In the genomic region with DNA sequence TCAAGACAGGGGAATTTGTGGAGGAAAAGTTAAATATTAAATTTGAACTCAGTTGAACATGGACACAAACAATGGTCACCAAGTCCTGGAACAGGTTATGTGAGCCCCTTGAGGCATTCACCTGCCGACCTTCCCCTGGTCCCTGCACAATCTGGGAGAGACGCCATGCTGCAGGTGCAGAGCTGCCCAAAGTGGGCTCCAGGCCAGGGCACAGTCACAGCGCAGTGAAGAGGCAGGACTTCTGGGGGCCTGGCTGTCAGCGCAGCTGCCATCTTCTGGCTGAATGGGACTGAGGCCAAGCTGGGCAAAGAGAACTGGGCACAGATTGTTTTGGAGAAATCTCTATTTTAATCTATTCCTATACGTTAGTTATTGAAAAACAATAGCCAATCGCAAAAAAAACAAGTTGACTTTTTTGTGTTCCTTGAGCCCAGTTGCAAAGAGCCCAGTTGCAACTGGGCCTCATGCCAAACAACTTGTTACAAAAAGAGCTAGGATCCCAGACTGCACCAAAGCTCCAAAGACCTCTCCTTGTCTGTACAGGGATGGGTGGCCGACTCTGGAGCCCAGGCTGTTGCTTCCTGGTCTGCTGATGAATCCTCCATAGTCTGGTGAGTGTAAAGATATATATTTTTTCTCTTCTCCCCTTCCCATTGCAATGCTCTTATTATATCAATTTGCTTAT, we compare ENCODE assay signal across 21 cellular contexts. TPM values are rescaled to one million over a fixed set of nuclear protein-coding genes. Genes with fewer than 3 reads are reported as not detected.
DNase-seq lines count a peak whose midpoint lies in the region; ATAC-seq, FAIRE-seq and TF ChIP-seq lines count a peak whose summit lies in the region.
"Had no signal": no experiment of that assay in that cellular context is flagged by ENCODE, and none has a peak within 500 bp of the region (broad histone marks: within the 10 kb centered on the region; RNA-seq: fewer than 3 reads in every experiment).

No MANE protein-coding gene starts in this region.

- peaks cover 0 to 95% (median 40%) of the 10 kb centered on the region in 11 donors for H3K9me3 Mint-ChIP-seq in naive thymus-derived CD4-positive, alpha-beta T cell
- H3K9me3 Mint-ChIP-seq: endodermal cell had no signal

- H3K27me3 Mint-ChIP-seq in naive thymus-derived CD4-positive, alpha-beta T cell = no peaks in the 10 kb centered on the region
- H3K27me3 Mint-ChIP-seq: activated B cell treated with CpG ODN at 0.5 μM for 24 hours had no signal

- H3K4me2 ChIP-seq in HepG2 (ENCODE audit: low read depth, low read length) = peak overlapping the region; percentile 57

- H3K27ac ChIP-seq in HepG2 (ENCODE audit: extremely low read length, insufficient read depth, low read length) = peak overlapping the region; percentile 40
- H3K27ac ChIP-seq in right lobe of liver = no peak overlapping the region
- H3K27ac ChIP-seq in naive thymus-derived CD4-positive, alpha-beta T cell (ENCODE audit: low read depth, low read length) = no peak overlapping the region
- no peak overlapping the region for H3K27ac ChIP-seq in breast epithelium

- no peak overlapping the region for H3K9ac ChIP-seq in HepG2 (ENCODE audit: insufficient read depth, low read depth, low read length)

- H3K27ac Mint-ChIP-seq in naive thymus-derived CD4-positive, alpha-beta T cell = peak overlapping the region in 1 of 9 donors; percentile 0
- H3K27ac Mint-ChIP-seq: activated CD8-positive, alpha-beta T cell treated with anti-CD3 and anti-CD28 coated beads, Interleukin-2, amount 10 ng/mL, durations not matched to agents 7 days and 5 days; activated naive CD4-positive, alpha-beta T cell treated with anti-CD3 and anti-CD28 coated beads, Interleukin-2, amount 50 U/mL, for 72 hours; CD8-positive, alpha-beta T cell; endodermal cell had no signal

- TF ChIP-seq EP300 in HepG2 (IDR thresholded peaks at IDR 0.05; ENCODE audit: low read depth in 2 of 2, low read length in 2 of 2) (no peak), HepG2 (CRISPR knock-in tag; IDR thresholded peaks at IDR 0.05; ENCODE audit: borderline replicate concordance) (no peak)

- H3K27me3 ChIP-seq in HepG2 (ENCODE audit: control insufficient read depth in 1 of 2, insufficient read depth in 2 of 2, low read length in 2 of 2) (no peaks in the 10 kb centered on the region), right lobe of liver (no peaks in the 10 kb centered on the region), breast epithelium (no peaks in the 10 kb centered on the region)
- no peaks in the 10 kb centered on the region for H3K27me3 ChIP-seq in naive thymus-derived CD4-positive, alpha-beta T cell (ENCODE audit: control insufficient read depth in 2 of 2, insufficient read depth in 2 of 2, low read length in 2 of 2)
- H3K27me3 ChIP-seq: uterus had no signal

- H3K9me3 ChIP-seq in HepG2 (ENCODE audit: low read length) (peaks cover 51% of the 10 kb centered on the region), right lobe of liver (no peaks in the 10 kb centered on the region), breast epithelium (peaks cover 0 to 8% of the 10 kb centered on the region in 2 donors)
- peaks cover 0 to 25% (median 0%) of the 10 kb centered on the region in 3 experiments for H3K9me3 ChIP-seq in naive thymus-derived CD4-positive, alpha-beta T cell (ENCODE audit: control insufficient read depth in 2 of 3, low read length in 3 of 3)
- H3K9me3 ChIP-seq: uterus had no signal

- H3K4me1 ChIP-seq in HepG2 (ENCODE audit: insufficient read depth, low read length) = peaks cover 60% of the 10 kb centered on the region
- peaks cover 0 to 4% (median 0%) of the 10 kb centered on the region in 4 donors for H3K4me1 ChIP-seq in right lobe of liver
- peaks cover 0 to 6% of the 10 kb centered on the region in 2 donors for H3K4me1 ChIP-seq in naive thymus-derived CD4-positive, alpha-beta T cell (ENCODE audit: control insufficient read depth in 2 of 2, insufficient read depth in 2 of 2, low read length in 2 of 2)
- H3K4me1 ChIP-seq in breast epithelium = peaks cover 0 to 3% of the 10 kb centered on the region in 2 donors

- CTCF ChIA-PET in HepG2 (lab: Yijun Ruan, JAX; ENCODE audit: low intra/inter-chr PET ratio, low total read pairs) = no interaction called here
- CTCF ChIA-PET in naive thymus-derived CD4-positive, alpha-beta T cell (lab: Charles Lee) = no interaction called here

- 34% methylated on average over 4 of the region's 7 CpGs for WGBS in HepG2 (ENCODE audit: low lambda C conversion rate)
- WGBS in right lobe of liver (ENCODE audit: insufficient coverage, low coverage, low lambda C conversion rate, missing lambda C conversion rate) = 79% methylated on average over 5 of the region's 7 CpGs

- H3K36me3 ChIP-seq in HepG2 (replicated peaks in 1 of 2; ENCODE audit: control insufficient read depth in 1 of 2, insufficient read depth in 2 of 2, low read length in 2 of 2) = no peaks in the 10 kb centered on the region
- no peaks in the 10 kb centered on the region for H3K36me3 ChIP-seq in right lobe of liver
- H3K36me3 ChIP-seq in naive thymus-derived CD4-positive, alpha-beta T cell (ENCODE audit: control insufficient read depth in 2 of 3, insufficient read depth in 3 of 3, low read length in 3 of 3) = peaks cover 0 to 26% (median 0%) of the 10 kb centered on the region in 3 experiments
- H3K36me3 ChIP-seq in breast epithelium = no peaks in the 10 kb centered on the region
- H3K36me3 ChIP-seq: uterus had no signal

- H3K4me3 Mint-ChIP-seq in naive thymus-derived CD4-positive, alpha-beta T cell = peak overlapping the region in 5 of 10 donors; percentile 2 to 62 (median 45)
- H3K4me3 Mint-ChIP-seq: activated B cell treated with CpG ODN at 0.5 μM for 24 hours; activated CD8-positive, alpha-beta T cell treated with anti-CD3 and anti-CD28 coated beads, Interleukin-2, amount 10 ng/mL, durations not matched to agents 7 days and 5 days; CD8-positive, alpha-beta T cell; endodermal cell had no signal

- intact Hi-C loops in HepG2 (cut with micrococcal nuclease; ENCODE audit: unreplicated experiment) = no loop called here
- intact Hi-C loops in right lobe of liver (cut with DNase I) = no loop called here
- intact Hi-C loops in naive thymus-derived CD4-positive, alpha-beta T cell (cut with micrococcal nuclease) = loop anchor here in 1 of 2 donors (5.0 to 10.0 kb wide), 2 partner anchors 420 to 1172 kb away; partner anchors contain the start of genes ZNF43 and ZNF714
- intact Hi-C loops in breast epithelium (cut with DNase I; ENCODE audit: low total_unique reads) = loop anchor here (10.0 kb wide), 1 partner anchor 1848 kb away; no protein-coding TSS in a partner anchor

- TF ChIP-seq CTCF in HepG2 (CRISPR knock-in tag; IDR thresholded peaks at IDR 0.05) (no peak), right lobe of liver (IDR thresholded peaks at IDR 0.05) (no peak), breast epithelium (IDR thresholded peaks at IDR 0.05) (no peak)

- peaks cover 27% of the 10 kb centered on the region for H3K79me2 ChIP-seq in HepG2 (ENCODE audit: insufficient read depth, low read length)

- TF ChIP-seq POLR2A in HepG2 (IDR thresholded peaks at IDR 0.05; ENCODE audit: insufficient read depth in 1 of 2, low read depth in 2 of 2, low read length in 2 of 2) (no peak), right lobe of liver (IDR thresholded peaks at IDR 0.05) (no peak), breast epithelium (IDR thresholded peaks at IDR 0.05) (no peak)

- H4K20me1 ChIP-seq in HepG2 (ENCODE audit: insufficient read depth, low read length) = no peaks in the 10 kb centered on the region

- peaks cover 0 to 46% (median 41%) of the 10 kb centered on the region in 7 donors for H3K4me1 Mint-ChIP-seq in naive thymus-derived CD4-positive, alpha-beta T cell

- DNase-seq in HepG2 (ENCODE audit: low spot score) (no peak), right lobe of liver (no peak), SHP77 (lab: John Stamatoyannopoulos, UW) (peak; percentile 54 to 69), breast epithelium (ENCODE audit: low spot score in 2 of 2) (no peak), SIG-M5 (lab: John Stamatoyannopoulos, UW) (no peak)
- no peak for DNase-seq in naive thymus-derived CD4-positive, alpha-beta T cell
- DNase-seq: activated B cell treated with CpG ODN at 0.5 μM for 24 hours; activated CD8-positive, alpha-beta T cell treated with anti-CD3 and anti-CD28 coated beads, Interleukin-2, amount 10 ng/mL, durations not matched to agents 7 days and 5 days; activated T-cell treated with anti-CD3 and anti-CD28 coated beads, Interleukin-2, amount 50 U/mL, for 48 hours; CD8-positive, alpha-beta T cell; endodermal cell; KBM-7; left ventricle myocardium superior; MV-4-11; NCI-H526; stimulated activated CD4-positive, alpha-beta T cell treated with anti-CD3 and anti-CD28 coated beads, Interleukin-2, amount 100 ng/mL, for 48 hours; uterus had no signal

- H3K4me3 ChIP-seq in HepG2 (replicated peaks in 1 of 3; ENCODE audit: insufficient read depth in 1 of 3, low read depth in 2 of 3, low read length in 3 of 3) (peak overlapping the region in 1 of 3 experiments; percentile 18; a peak in 3 of 6 replicates), right lobe of liver (no peak overlapping the region), breast epithelium (no peak overlapping the region)
- peak overlapping the region; percentile 2 for H3K4me3 ChIP-seq in naive thymus-derived CD4-positive, alpha-beta T cell (ENCODE audit: low read length)

- POLR2A ChIA-PET in HepG2 (lab: Yijun Ruan, JAX) = interaction anchor here (1.1 to 1.2 kb wide), 2 partner anchors 113 to 358 kb away, joined by 4 read pairs; partner anchors contain the start of genes ZNF430 and ZNF66
- POLR2A ChIA-PET in naive thymus-derived CD4-positive, alpha-beta T cell (lab: Charles Lee) = interaction anchor here (0.6 to 1.6 kb wide), 3 partner anchors 114 to 1173 kb away, joined by 3 to 5 read pairs (median 3); partner anchors contain the start of genes ZNF43, ZNF431 and ZNF66

- H2AFZ ChIP-seq in HepG2 (ENCODE audit: low read length) = no peak overlapping the region

- TF ChIP-seq RAD21 in HepG2 (CRISPR knock-in tag; IDR thresholded peaks at IDR 0.05) = no peak

- in situ Hi-C loops in HepG2 (cut with HindIII; ENCODE audit: extremely low pct_ligation_motif_present, low pct_unique_long_range_greater_than_20kb) = no loop called here

- no TSS peak for BruUV-seq in HepG2 (replicated peaks; lab: Mats Ljungman, UMichigan)

- H3K36me3 Mint-ChIP-seq in naive thymus-derived CD4-positive, alpha-beta T cell = peaks cover 8 to 37% (median 31%) of the 10 kb centered on the region in 5 donors

- no peak for FAIRE-seq in HepG2 (lab: Jason Lieb, UNC)
- FAIRE-seq: astrocyte had no signal

- ATAC-seq in HepG2 = no peak
- ATAC-seq in right lobe of liver = no peak
- no peak for ATAC-seq in naive thymus-derived CD4-positive, alpha-beta T cell
- no peak for ATAC-seq in GM18873 (IDR thresholded peaks at IDR 0.05; ENCODE audit: low FRiP score, unreplicated experiment)
- ATAC-seq in HG03442 (IDR thresholded peaks at IDR 0.05; ENCODE audit: unreplicated experiment) = no peak
- ATAC-seq: activated CD8-positive, alpha-beta T cell treated with anti-CD3 and anti-CD28 coated beads, Interleukin-2, amount 10 ng/mL, durations not matched to agents 7 days and 5 days; activated naive CD4-positive, alpha-beta T cell treated with anti-CD3 and anti-CD28 coated beads, Interleukin-2, amount 50 U/mL, for 72 hours; CD8-positive, alpha-beta T cell; left ventricle myocardium superior had no signal

RNA-seq across cellular contexts. Expression of gene ZNF626, which starts 1.2 kb away (rescaled TPM):
- total RNA-seq in HepG2 (2016; rRNA removed; fragmentation: Illumina TruSeq; extraction: Trizol) (4.1 and 4.9 TPM in 2 replicates), right lobe of liver (1 to 10 TPM; 2.1 to 4.9 (median 3.0) TPM), breast epithelium (10 to 100 TPM; 14.7 to 40.0 (median 21.0) TPM)
- total RNA-seq in HepG2 (2016; cell fraction: cytosol; rRNA removed; fragmentation: Illumina TruSeq; extraction: Trizol; ENCODE audit: low read depth) = 0.71 and 0.88 TPM in 2 replicates
- total RNA-seq in HepG2 (2016; cell fraction: insoluble cytoplasmic fraction; rRNA removed; fragmentation: Illumina TruSeq; extraction: Trizol) = 3.9 and 5.5 TPM in 2 replicates
- 1.7 and 1.8 TPM in 2 replicates for total RNA-seq in HepG2 (2016; cell fraction: membrane; rRNA removed; fragmentation: Illumina TruSeq; extraction: Trizol)
- total RNA-seq in HepG2 (2016; cell fraction: nucleus; rRNA removed; fragmentation: Illumina TruSeq; extraction: Trizol) = 4.8 and 5.6 TPM in 2 replicates
- 3.5 and 3.6 TPM in 2 replicates for polyA plus RNA-seq in HepG2 (2011; rRNA removed)
- polyA plus RNA-seq in HepG2 (2011; cell fraction: cytosol; rRNA removed) = 1.7 and 3.2 TPM in 2 replicates
- polyA plus RNA-seq in HepG2 (2011; cell fraction: nucleus; rRNA removed) = 1.6 and 2.1 TPM in 2 replicates
- 3.1 and 3.7 TPM in 2 replicates for polyA plus RNA-seq in HepG2 (2012)
- polyA plus RNA-seq in HepG2 (2016; cell fraction: cytosol; fragmentation: Illumina TruSeq; extraction: Trizol; ENCODE audit: low read depth) = 0.47 and 0.74 TPM in 2 replicates
- 3.3 and 4.2 TPM in 2 replicates for polyA plus RNA-seq in HepG2 (2016; cell fraction: insoluble cytoplasmic fraction; fragmentation: Illumina TruSeq; extraction: Trizol; ENCODE audit: low read depth)
- 0.85 and 1.1 TPM in 2 replicates for polyA plus RNA-seq in HepG2 (2016; cell fraction: membrane; fragmentation: Illumina TruSeq; extraction: Trizol; ENCODE audit: low read depth)
- 2.0 and 3.0 TPM in 2 replicates for polyA plus RNA-seq in HepG2 (2016; cell fraction: nucleus; fragmentation: Illumina TruSeq; extraction: Trizol; ENCODE audit: insufficient read depth, low read depth)
- polyA minus RNA-seq in HepG2 (2011; rRNA and poly(A)+ RNA removed; ENCODE audit: low replicate concordance) = 1.8 TPM in 1 of 2 replicates, not detected in the other
- polyA minus RNA-seq in HepG2 (2011; cell fraction: cytosol; rRNA and poly(A)+ RNA removed) = 3.9 and 4.8 TPM in 2 replicates
- 9.4 and 14.2 TPM in 2 replicates for polyA minus RNA-seq in HepG2 (2011; cell fraction: nucleus; rRNA and poly(A)+ RNA removed)
- total RNA-seq in naive thymus-derived CD4-positive, alpha-beta T cell = 10 to 100 TPM in 4 of 5 experiments, 1 to 10 TPM in 1; 2.2 to 20.0 (median 12.4) TPM
- 10 to 100 TPM in 1 of 2 donors, 1 to 10 TPM in 1; 4.8 to 10.6 TPM for polyA plus RNA-seq in naive thymus-derived CD4-positive, alpha-beta T cell

Comparison
In these comparisons a context has a peak if more than half of its experiments do, and no peak if none do; other contexts are left out.
1. DNase-seq: peak in SHP77 (2 of 2); none in HepG2 (single experiment), right lobe of liver (0 of 3), naive thymus-derived CD4-positive, alpha-beta T cell (0 of 9), breast epithelium (0 of 2) and SIG-M5 (single experiment).